Comparison of ENCODE assay signal across 8 cellular contexts in the genomic region with DNA sequence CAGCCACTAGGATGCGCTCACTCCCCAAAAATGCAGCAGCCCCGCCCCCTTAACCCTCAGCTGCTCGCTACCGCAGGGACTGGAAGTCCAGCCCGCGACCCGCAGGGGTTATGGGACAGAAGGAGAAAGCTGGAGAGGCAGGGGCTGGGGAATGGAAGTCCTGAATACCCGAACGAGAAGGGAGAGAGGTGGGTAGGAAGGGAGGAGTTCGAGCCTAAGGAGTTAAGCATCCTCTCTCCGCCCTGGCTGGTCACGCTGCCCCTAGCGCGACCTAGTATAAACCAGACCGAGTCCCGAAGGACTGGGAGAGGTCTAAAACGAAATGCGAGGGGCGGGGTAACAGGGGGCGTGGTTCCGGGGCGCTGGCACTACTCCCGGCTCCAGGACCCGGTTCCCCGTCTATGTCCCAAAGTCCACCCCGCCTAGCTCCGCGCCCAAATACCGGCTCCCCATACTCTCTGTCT. TPM values are rescaled to one million over a fixed set of nuclear protein-coding genes. Genes with fewer than 3 reads are reported as not detected.
DNase-seq lines count a peak whose midpoint lies in the region; ATAC-seq and TF ChIP-seq lines count a peak whose summit lies in the region.

No MANE protein-coding gene starts in this region.

- peak overlapping the region; percentile 95 for H3K27ac Mint-ChIP-seq in neural crest cell (ENCODE audit: unreplicated experiment)
- H3K27ac Mint-ChIP-seq in stimulated activated naive CD8-positive, alpha-beta T cell treated with anti-CD3 and anti-CD28 coated beads, Interleukin-15, amount 100 ng/mL, for 72 hours: peak overlapping the region; percentile 45 to 47

- H3K36me3 Mint-ChIP-seq in neural crest cell (ENCODE audit: low read depth): peaks cover 42% of the 10 kb centered on the region

- no peaks in the 10 kb centered on the region for H3K9me3 Mint-ChIP-seq in neural crest cell
- no peaks in the 10 kb centered on the region for H3K9me3 Mint-ChIP-seq in stimulated activated naive CD8-positive, alpha-beta T cell treated with anti-CD3 and anti-CD28 coated beads, Interleukin-15, amount 100 ng/mL, for 72 hours

- H3K4me3 Mint-ChIP-seq in neural crest cell: peak overlapping the region; percentile 98
- peak overlapping the region; percentile 89 for H3K4me3 Mint-ChIP-seq in stimulated activated naive CD8-positive, alpha-beta T cell treated with anti-CD3 and anti-CD28 coated beads, Interleukin-15, amount 100 ng/mL, for 72 hours

- peaks cover 4% of the 10 kb centered on the region for H3K27me3 Mint-ChIP-seq in neural crest cell (ENCODE audit: low read depth)
- no peaks in the 10 kb centered on the region for H3K27me3 Mint-ChIP-seq in stimulated activated naive CD8-positive, alpha-beta T cell treated with anti-CD3 and anti-CD28 coated beads, Interleukin-15, amount 100 ng/mL, for 72 hours

- TF ChIP-seq CTCF in foreskin keratinocyte (conservative IDR thresholded peaks at IDR 0.05) (peak; percentile 77), neural crest cell (conservative IDR thresholded peaks at IDR 0.05) (peak; percentile 71)

- peaks cover 48% of the 10 kb centered on the region for H3K4me1 Mint-ChIP-seq in neural crest cell
- H3K4me1 Mint-ChIP-seq in stimulated activated naive CD8-positive, alpha-beta T cell treated with anti-CD3 and anti-CD28 coated beads, Interleukin-15, amount 100 ng/mL, for 72 hours: peaks cover 81% of the 10 kb centered on the region

- no peaks in the 10 kb centered on the region for H3K27me3 ChIP-seq in foreskin keratinocyte

- H3K4me1 ChIP-seq in foreskin keratinocyte: peaks cover 7% of the 10 kb centered on the region

- DNase-seq in NCI-H2081 (lab: John Stamatoyannopoulos, UW): peak; percentile 67
- no peak for DNase-seq in NCI-H2081 treated with DMSO at 0.1 percent for 48 hours (lab: John Stamatoyannopoulos, UW)
- peak; percentile 95 for DNase-seq in HT-29 (ENCODE audit: low spot score)
- DNase-seq in RPMI7951 (ENCODE audit: low read depth): peak; percentile 87
- DNase-seq in activated naive CD4-positive, alpha-beta T cell (lab: John Stamatoyannopoulos, UW): peak; percentile 35 to 76 (median 54)
- DNase-seq in foreskin keratinocyte: peak; percentile 58 to 80
- DNase-seq in neural crest cell (ENCODE audit: low read depth, low spot score): peak; percentile 87
- peak; percentile 77 to 79 for DNase-seq in stimulated activated naive CD8-positive, alpha-beta T cell treated with anti-CD3 and anti-CD28 coated beads, Interleukin-15, amount 100 ng/mL, for 72 hours

- ATAC-seq in foreskin keratinocyte: peak; percentile 73
- peak; percentile 83 for ATAC-seq in stimulated activated naive CD8-positive, alpha-beta T cell treated with anti-CD3 and anti-CD28 coated beads, Interleukin-15, amount 100 ng/mL, for 72 hours

- H3K27ac ChIP-seq in foreskin keratinocyte: no peak overlapping the region

RNA-seq across cellular contexts. Expression of gene DDAH2, which starts 0.4 kb away (rescaled TPM):
- total RNA-seq in HT-29 (2014; rRNA removed; shearing (Covaris generic)): 107 and 116 TPM in 2 replicates
- total RNA-seq in RPMI7951 (2014; rRNA removed; shearing (Covaris generic)): 39.4 and 53.3 TPM in 2 replicates
- total RNA-seq in foreskin keratinocyte (10.1 and 10.7 TPM in 2 replicates), neural crest cell (186 and 194 TPM in 2 replicates)
- 13.6 and 16.1 TPM in 2 replicates for polyA plus RNA-seq in foreskin keratinocyte

RNA-seq across cellular contexts. Expression of gene MPIG6B, which starts 6.4 kb away (rescaled TPM):
- total RNA-seq in HT-29 (2014; rRNA removed; shearing (Covaris generic)): 0.18 TPM in 1 of 2 replicates, not detected in the other
- not detected in 2 replicates for total RNA-seq in RPMI7951 (2014; rRNA removed; shearing (Covaris generic))
- not detected in 2 replicates for total RNA-seq in foreskin keratinocyte
- 0.07 TPM in 1 of 2 replicates, not detected in the other for polyA plus RNA-seq in foreskin keratinocyte
- not detected in 2 replicates for total RNA-seq in neural crest cell

RNA-seq across cellular contexts. Expression of gene CLIC1, which starts 6.8 kb away (rescaled TPM):
- 914 and 960 TPM in 2 replicates for total RNA-seq in HT-29 (2014; rRNA removed; shearing (Covaris generic))
- 1,387 and 1,552 TPM in 2 replicates for total RNA-seq in RPMI7951 (2014; rRNA removed; shearing (Covaris generic))
- 940 and 998 TPM in 2 replicates for total RNA-seq in foreskin keratinocyte
- 1,066 and 1,074 TPM in 2 replicates for polyA plus RNA-seq in foreskin keratinocyte
- 305 and 313 TPM in 2 replicates for total RNA-seq in neural crest cell

RNA-seq across cellular contexts. Expression of gene LY6G6C, which starts 8.0 kb away (rescaled TPM):
- total RNA-seq in HT-29 (2014; rRNA removed; shearing (Covaris generic)): not detected in 2 replicates
- total RNA-seq in RPMI7951 (2014; rRNA removed; shearing (Covaris generic)): not detected in 2 replicates
- 0.54 TPM in 1 of 2 replicates, not detected in the other for total RNA-seq in foreskin keratinocyte
- 0.28 and 0.44 TPM in 2 replicates for polyA plus RNA-seq in foreskin keratinocyte
- 1.2 TPM in 2 replicates for total RNA-seq in neural crest cell

RNA-seq across cellular contexts. Expression of gene MSH5, which starts 10.3 kb away (rescaled TPM):
- total RNA-seq in HT-29 (2014; rRNA removed; shearing (Covaris generic)): 19.6 and 20.9 TPM in 2 replicates
- total RNA-seq in RPMI7951 (2014; rRNA removed; shearing (Covaris generic)): 14.1 and 17.8 TPM in 2 replicates
- total RNA-seq in foreskin keratinocyte (13.1 and 14.2 TPM in 2 replicates), neural crest cell (79.5 and 86.2 TPM in 2 replicates)
- polyA plus RNA-seq in foreskin keratinocyte: 6.8 and 9.2 TPM in 2 replicates
